25 cellular contexts compared by ENCODE assay signal in genomic region chr3:175340338-175341015, GRCh38.
"Had no signal": no experiment of that assay in that cellular context is flagged by ENCODE, and none has a peak within 500 bp of the region (broad histone marks: within the 10 kb centered on the region; RNA-seq: fewer than 3 reads in every experiment).

No MANE protein-coding gene starts in this region.

- H3K27me3 ChIP-seq: body of pancreas had no signal

- FAIRE-seq: bronchial epithelial cell had no signal

- H3K27me3 Mint-ChIP-seq: activated CD8-positive, alpha-beta memory T cell treated with anti-CD3 and anti-CD28 coated beads, Interleukin-2, amount 10 ng/mL, durations not matched to agents 7 days and 5 days; activated naive CD4-positive, alpha-beta T cell treated with anti-CD3 and anti-CD28 coated beads, Interleukin-2, amount 50 U/mL, for 24 hours; activated T-cell treated with anti-CD3 and anti-CD28 coated beads, Interleukin-2, amount 50 U/mL, for 24 hours had no signal

- H3K4me1 Mint-ChIP-seq: activated CD8-positive, alpha-beta memory T cell treated with anti-CD3 and anti-CD28 coated beads, Interleukin-2, amount 10 ng/mL, durations not matched to agents 7 days and 5 days; activated naive CD4-positive, alpha-beta T cell treated with anti-CD3 and anti-CD28 coated beads, Interleukin-2, amount 50 U/mL, for 24 hours had no signal

- H3K9me3 ChIP-seq: body of pancreas had no signal

- ATAC-seq: activated CD8-positive, alpha-beta memory T cell treated with anti-CD3 and anti-CD28 coated beads, Interleukin-2, amount 10 ng/mL, durations not matched to agents 7 days and 5 days; activated CD8-positive, alpha-beta T cell treated with anti-CD3 and anti-CD28 coated beads, Interleukin-2, amount 10 ng/mL, durations not matched to agents 7 days and 5 days; body of pancreas; WTC11 had no signal

- H3K4me3 ChIP-seq: body of pancreas, SK-N-MC had no signal

- H3K36me3 Mint-ChIP-seq: activated CD8-positive, alpha-beta memory T cell treated with anti-CD3 and anti-CD28 coated beads, Interleukin-2, amount 10 ng/mL, durations not matched to agents 7 days and 5 days; activated naive CD4-positive, alpha-beta T cell treated with anti-CD3 and anti-CD28 coated beads, Interleukin-2, amount 50 U/mL, for 24 hours; WTC11 had no signal

- H3K4me3 Mint-ChIP-seq: activated CD8-positive, alpha-beta memory T cell treated with anti-CD3 and anti-CD28 coated beads, Interleukin-2, amount 10 ng/mL, durations not matched to agents 7 days and 5 days; activated CD8-positive, alpha-beta T cell treated with anti-CD3 and anti-CD28 coated beads, Interleukin-2, amount 10 ng/mL, durations not matched to agents 7 days and 5 days; activated naive CD4-positive, alpha-beta T cell treated with anti-CD3 and anti-CD28 coated beads, Interleukin-2, amount 50 U/mL, for 24 hours; activated T-cell treated with anti-CD3 and anti-CD28 coated beads, Interleukin-2, amount 50 U/mL, for 24 hours; activated T-helper 1 cell treated with anti-CD3 and anti-CD28 coated beads, Interleukin-12 subunit alpha, Interleukin-12 subunit beta, Interleukin-2, Interleukin-4 antibody, amounts not matched to agents 30 ng/mL and 10 ng/mL and 1 ng/mL, durations not matched to agents 14 hours and 24 hours and 36 hours; WTC11 had no signal

- H3K9me3 Mint-ChIP-seq: activated naive CD4-positive, alpha-beta T cell treated with anti-CD3 and anti-CD28 coated beads, Interleukin-2, amount 50 U/mL, for 24 hours; activated T-helper 1 cell treated with anti-CD3 and anti-CD28 coated beads, Interleukin-12 subunit alpha, Interleukin-12 subunit beta, Interleukin-2, Interleukin-4 antibody, amounts not matched to agents 30 ng/mL and 10 ng/mL and 1 ng/mL, durations not matched to agents 14 hours and 24 hours and 36 hours; WTC11 had no signal

- H3K27ac Mint-ChIP-seq: activated CD8-positive, alpha-beta memory T cell treated with anti-CD3 and anti-CD28 coated beads, Interleukin-2, amount 10 ng/mL, durations not matched to agents 7 days and 5 days; activated CD8-positive, alpha-beta T cell treated with anti-CD3 and anti-CD28 coated beads, Interleukin-2, amount 10 ng/mL, durations not matched to agents 7 days and 5 days; activated naive CD4-positive, alpha-beta T cell treated with anti-CD3 and anti-CD28 coated beads, Interleukin-2, amount 50 U/mL, for 24 hours; activated T-cell treated with anti-CD3 and anti-CD28 coated beads, Interleukin-2, amount 50 U/mL, for 24 hours; activated T-helper 1 cell treated with anti-CD3 and anti-CD28 coated beads, Interleukin-12 subunit alpha, Interleukin-12 subunit beta, Interleukin-2, Interleukin-4 antibody, amounts not matched to agents 30 ng/mL and 10 ng/mL and 1 ng/mL, durations not matched to agents 14 hours and 24 hours and 36 hours; WTC11 had no signal

- H3K27ac ChIP-seq: body of pancreas, SK-N-MC had no signal

- DNase-seq: activated CD4-positive, alpha-beta T cell treated with anti-CD3 and anti-CD28 coated beads for 48 hours; activated CD4-positive, alpha-beta T cell treated with anti-CD3 and anti-CD28 coated beads, Interleukin-2, amount 50 U/mL, for 4 hours; activated CD4-positive, CD25-positive, alpha-beta regulatory T cell treated with anti-CD3 and anti-CD28 coated beads, Interleukin-2, amount 50 U/mL, for 72 hours; activated CD8-positive, alpha-beta memory T cell treated with anti-CD3 and anti-CD28 coated beads, Interleukin-2, amount 10 ng/mL, durations not matched to agents 7 days and 5 days; activated CD8-positive, alpha-beta T cell treated with anti-CD3 and anti-CD28 coated beads, Interleukin-2, amount 10 ng/mL, durations not matched to agents 7 days and 5 days; activated effector memory CD4-positive, alpha-beta T cell treated with Interleukin-2 at 50 U/mL for 16 hours; activated naive CD4-positive, alpha-beta T cell; activated T-cell treated with anti-CD3 and anti-CD28 coated beads, Interleukin-2, amount 50 U/mL, for 24 hours; aorta; body of pancreas; central memory CD4-positive, alpha-beta T cell; NCI-H1092; NCI-H1417; NCI-H1930; NCI-H2171; NCI-H2227 treated with DMSO at 0.1 percent for 48 hours; NCI-H526 treated with DMSO at 0.1 percent for 48 hours; NCI-H82; SIG-M5; SW 1271 had no signal
